Comparison of ENCODE assay signal across 30 cellular contexts in the genomic region with DNA sequence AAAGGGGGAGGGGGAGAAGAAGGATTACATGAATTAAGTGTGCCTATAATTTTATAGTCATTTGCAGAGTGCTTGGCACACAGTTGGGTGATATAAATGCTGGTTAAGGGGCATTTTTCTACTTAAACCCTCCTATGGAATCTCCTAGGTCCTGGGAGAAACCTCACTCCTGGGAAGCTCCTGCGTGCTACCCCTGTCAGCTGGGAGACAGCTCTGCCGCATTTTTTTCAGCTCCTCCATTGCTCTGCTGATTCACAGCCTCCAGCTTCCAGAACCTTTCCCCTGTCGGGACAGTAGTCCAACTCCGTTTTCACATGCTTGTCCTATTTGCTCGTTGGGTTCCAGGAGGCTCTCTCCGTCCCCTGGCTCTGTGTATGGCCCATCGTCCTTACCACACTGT. TPM values are rescaled to one million over a fixed set of nuclear protein-coding genes. Genes with fewer than 3 reads are reported as not detected.
"Had no signal": no experiment of that assay in that cellular context is flagged by ENCODE, and none has a peak within 500 bp of the region (broad histone marks: within the 10 kb centered on the region; RNA-seq: fewer than 3 reads in every experiment).

No MANE protein-coding gene starts in this region.

- H3K9me3 Mint-ChIP-seq: T-helper 2 cell treated with Interferon-gamma antibody and Interleukin-4, amounts not matched to agents 5 μg/mL and 100 μg/mL, for 36 hours had no signal

- H3K27ac ChIP-seq: brain microvascular endothelial cell, colonic mucosa, epithelial cell of prostate, gastroesophageal sphincter, heart right ventricle, WERI-Rb-1 had no signal

- H3K4me1 Mint-ChIP-seq: activated B cell treated with CpG ODN at 0.5 μM for 24 hours; activated T-helper 17 cell treated with anti-CD3 and anti-CD28 coated beads, Interleukin-2, amount 50 U/mL, for 72 hours; T-helper 17 cell had no signal

- H3K9me3 ChIP-seq: colonic mucosa, esophagus squamous epithelium had no signal

- H3K4me3 Mint-ChIP-seq: activated B cell treated with CpG ODN at 0.5 μM for 24 hours; activated CD8-positive, alpha-beta T cell treated with anti-CD3 and anti-CD28 coated beads for 36 hours; activated naive CD4-positive, alpha-beta T cell treated with anti-CD3 and anti-CD28 coated beads, Interleukin-2, amount 10 ng/mL, durations not matched to agents 7 days and 5 days; activated naive CD8-positive, alpha-beta T cell treated with anti-CD3 and anti-CD28 coated beads, Interleukin-2, amount 10 ng/mL, durations not matched to agents 7 days and 5 days; activated T-cell treated with anti-CD3 and anti-CD28 coated beads, Interleukin-2, amount 50 U/mL, for 4 hours; activated T-helper 17 cell treated with anti-CD3 and anti-CD28 coated beads, Interleukin-2, amount 50 U/mL, for 72 hours; T-helper 17 cell; T-helper 2 cell treated with Interferon-gamma antibody and Interleukin-4, amounts not matched to agents 5 μg/mL and 100 μg/mL, for 36 hours had no signal

- H3K4me3 ChIP-seq: colonic mucosa, esophagus squamous epithelium, gastroesophageal sphincter, heart right ventricle had no signal

- H3K36me3 Mint-ChIP-seq: activated naive CD4-positive, alpha-beta T cell treated with anti-CD3 and anti-CD28 coated beads, Interleukin-2, amount 10 ng/mL, durations not matched to agents 7 days and 5 days; activated naive CD4-positive, alpha-beta T cell treated with anti-CD3 and anti-CD28 coated beads, Interleukin-2, amount 50 U/mL, for 72 hours; activated naive CD8-positive, alpha-beta T cell treated with anti-CD3 and anti-CD28 coated beads, Interleukin-2, amount 10 ng/mL, durations not matched to agents 7 days and 5 days had no signal

- H3K27me3 ChIP-seq: brain microvascular endothelial cell, colonic mucosa, esophagus squamous epithelium had no signal

- H3K36me3 ChIP-seq: brain microvascular endothelial cell, colonic mucosa, esophagus squamous epithelium, gastroesophageal sphincter, heart right ventricle, WERI-Rb-1 had no signal

- FAIRE-seq: astrocyte, endometrium, endothelial cell of umbilical vein had no signal

- H3K4me1 ChIP-seq: colonic mucosa, gastroesophageal sphincter, heart right ventricle had no signal

- H3K27ac Mint-ChIP-seq: activated B cell treated with CpG ODN at 0.5 μM for 24 hours; activated CD8-positive, alpha-beta T cell treated with anti-CD3 and anti-CD28 coated beads for 36 hours; activated naive CD4-positive, alpha-beta T cell treated with anti-CD3 and anti-CD28 coated beads, Interleukin-2, amount 10 ng/mL, durations not matched to agents 7 days and 5 days; activated naive CD4-positive, alpha-beta T cell treated with anti-CD3 and anti-CD28 coated beads, Interleukin-2, amount 50 U/mL, for 72 hours; activated naive CD8-positive, alpha-beta T cell treated with anti-CD3 and anti-CD28 coated beads, Interleukin-2, amount 10 ng/mL, durations not matched to agents 7 days and 5 days; activated T-helper 17 cell treated with anti-CD3 and anti-CD28 coated beads, Interleukin-2, amount 50 U/mL, for 72 hours; T-helper 17 cell; T-helper 2 cell treated with Interferon-gamma antibody and Interleukin-4, amounts not matched to agents 5 μg/mL and 100 μg/mL, for 36 hours had no signal

- DNase-seq: activated B cell treated with CpG ODN at 0.5 μM for 24 hours; activated CD4-positive, alpha-beta T cell treated with anti-CD3 and anti-CD28 coated beads for 48 hours; activated CD4-positive, alpha-beta T cell treated with anti-CD3 and anti-CD28 coated beads, Interleukin-2, amount 50 U/mL, for 1 hour; activated CD4-positive, alpha-beta T cell treated with anti-CD3 and anti-CD28 coated beads, Interleukin-2, amount 50 U/mL, for 48 hours; activated CD8-positive, alpha-beta memory T cell treated with anti-CD3 and anti-CD28 coated beads for 24 hours; activated CD8-positive, alpha-beta T cell treated with anti-CD3 and anti-CD28 coated beads for 36 hours; activated gamma-delta T cell; activated naive CD4-positive, alpha-beta T cell; activated naive CD4-positive, alpha-beta T cell treated with anti-CD3 and anti-CD28 coated beads, Interleukin-2, amount 10 ng/mL, durations not matched to agents 7 days and 5 days; activated naive CD8-positive, alpha-beta T cell treated with anti-CD3 and anti-CD28 coated beads, Interleukin-2, amount 10 ng/mL, durations not matched to agents 7 days and 5 days; activated T-cell treated with anti-CD3 and anti-CD28 coated beads, Interleukin-2, amount 50 U/mL, for 4 hours; brain microvascular endothelial cell; caudate nucleus; colonic mucosa; effector CD8-positive, alpha-beta T cell; esophagus squamous epithelium; foreskin melanocyte; heart right ventricle; T-helper 1 cell; T-helper 17 cell; T1000; WERI-Rb-1 had no signal

RNA-seq across cellular contexts. Expression of a gene that starts 59.2 kb away (rescaled TPM):
- total RNA-seq: activated B cell treated with CpG ODN at 0.5 μM for 24 hours; activated CD8-positive, alpha-beta T cell treated with anti-CD3 and anti-CD28 coated beads for 36 hours; activated naive CD8-positive, alpha-beta T cell treated with anti-CD3 and anti-CD28 coated beads, Interleukin-2, amount 10 ng/mL, durations not matched to agents 7 days and 5 days; T-helper 17 cell had no signal
